12 cellular contexts compared by ENCODE assay signal in genomic region chr2:234450431-234451095, GRCh38. TPM values are rescaled to one million over a fixed set of nuclear protein-coding genes. Genes with fewer than 3 reads are reported as not detected.
DNase-seq lines count a peak whose midpoint lies in the region; ATAC-seq and TF ChIP-seq lines count a peak whose summit lies in the region.
"Had no signal": no experiment of that assay in that cellular context is flagged by ENCODE, and none has a peak within 500 bp of the region (broad histone marks: within the 10 kb centered on the region; RNA-seq: fewer than 3 reads in every experiment).

No MANE protein-coding gene starts in this region.

- H3K4me1 ChIP-seq in CD8-positive, alpha-beta memory T cell (ENCODE audit: insufficient read depth, low read length): peaks cover 94% of the 10 kb centered on the region

- peak overlapping the region; percentile 67 to 94 (median 86) for H3K27ac Mint-ChIP-seq in CD8-positive, alpha-beta memory T cell
- H3K27ac Mint-ChIP-seq in HFFc6: peak overlapping the region; percentile 91; the same call in 1 of the 2 replicates
- H3K27ac Mint-ChIP-seq in activated T-helper 2 cell treated with anti-CD3 and anti-CD28 coated beads, Interferon-gamma antibody, Interleukin-2, Interleukin-4, amounts not matched to agents 10 μg/mL and 5 μg/mL and 100 μg/mL, durations not matched to agents 14 hours and 24 hours and 36 hours: peak overlapping the region; percentile 92
- H3K27ac Mint-ChIP-seq in naive thymus-derived CD8-positive, alpha-beta T cell: peak overlapping the region; percentile 93 to 100 (median 98)
- H3K27ac Mint-ChIP-seq in glutamatergic neuron (ENCODE audit: unreplicated experiment): no peak overlapping the region

- peak overlapping the region; percentile 74 for H3K4me3 ChIP-seq in CD8-positive, alpha-beta memory T cell (ENCODE audit: low read length)
- H3K4me3 ChIP-seq: adrenal gland had no signal

- CTCF ChIA-PET in CD8-positive, alpha-beta memory T cell (lab: Charles Lee): interaction anchor here (1.0 to 2.0 kb wide), 5 partner anchors 14 to 58 kb away, joined by 3 to 4 read pairs (median 3); partner anchors contain the start of gene ARL4C

- H3K27me3 Mint-ChIP-seq in CD8-positive, alpha-beta memory T cell: peaks cover 0 to 4% of the 10 kb centered on the region in 2 donors
- no peaks in the 10 kb centered on the region; the same call in 1 of the 2 replicates for H3K27me3 Mint-ChIP-seq in HFFc6 (ENCODE audit: insufficient read depth)
- no peaks in the 10 kb centered on the region for H3K27me3 Mint-ChIP-seq in activated T-helper 2 cell treated with anti-CD3 and anti-CD28 coated beads, Interferon-gamma antibody, Interleukin-2, Interleukin-4, amounts not matched to agents 10 μg/mL and 5 μg/mL and 100 μg/mL, durations not matched to agents 14 hours and 24 hours and 36 hours (ENCODE audit: low read depth)
- peaks cover 0 to 3% (median 0%) of the 10 kb centered on the region in 5 donors for H3K27me3 Mint-ChIP-seq in naive thymus-derived CD8-positive, alpha-beta T cell
- peaks cover 5% of the 10 kb centered on the region for H3K27me3 Mint-ChIP-seq in glutamatergic neuron (ENCODE audit: unreplicated experiment)

- intact Hi-C loops in activated T-helper 2 cell treated with anti-CD3 and anti-CD28 coated beads, Interferon-gamma antibody, Interleukin-2, Interleukin-4, amounts not matched to agents 10 μg/mL and 5 μg/mL and 100 μg/mL, durations not matched to agents 14 hours and 24 hours and 36 hours (cut with micrococcal nuclease): loop anchor here (5.0 kb wide), 1 partner anchor 83 kb away; no protein-coding TSS in a partner anchor

- peak overlapping the region in 3 of 7 donors; percentile 5 to 70 (median 12) for H3K4me3 Mint-ChIP-seq in CD8-positive, alpha-beta memory T cell
- H3K4me3 Mint-ChIP-seq in HFFc6 (no peak overlapping the region), glutamatergic neuron (ENCODE audit: unreplicated experiment) (no peak overlapping the region)
- peak overlapping the region; percentile 71 for H3K4me3 Mint-ChIP-seq in activated T-helper 2 cell treated with anti-CD3 and anti-CD28 coated beads, Interferon-gamma antibody, Interleukin-2, Interleukin-4, amounts not matched to agents 10 μg/mL and 5 μg/mL and 100 μg/mL, durations not matched to agents 14 hours and 24 hours and 36 hours (ENCODE audit: low read depth)
- peak overlapping the region; percentile 60 to 96 (median 90) for H3K4me3 Mint-ChIP-seq in naive thymus-derived CD8-positive, alpha-beta T cell

- peaks cover 70 to 94% (median 89%) of the 10 kb centered on the region in 3 donors for H3K4me1 Mint-ChIP-seq in CD8-positive, alpha-beta memory T cell
- H3K4me1 Mint-ChIP-seq in HFFc6 (ENCODE audit: low read depth): peaks cover 72% of the 10 kb centered on the region
- peaks cover 82% of the 10 kb centered on the region for H3K4me1 Mint-ChIP-seq in activated T-helper 2 cell treated with anti-CD3 and anti-CD28 coated beads, Interferon-gamma antibody, Interleukin-2, Interleukin-4, amounts not matched to agents 10 μg/mL and 5 μg/mL and 100 μg/mL, durations not matched to agents 14 hours and 24 hours and 36 hours (ENCODE audit: low read depth)
- H3K4me1 Mint-ChIP-seq in naive thymus-derived CD8-positive, alpha-beta T cell: peaks cover 44 to 98% (median 85%) of the 10 kb centered on the region in 4 donors
- H3K4me1 Mint-ChIP-seq in glutamatergic neuron (ENCODE audit: low read depth, unreplicated experiment): peaks cover 5% of the 10 kb centered on the region

- peak; percentile 17 to 19 for ATAC-seq in naive thymus-derived CD8-positive, alpha-beta T cell
- ATAC-seq in GM21786 (IDR thresholded peaks at IDR 0.05; ENCODE audit: unreplicated experiment): no peak
- ATAC-seq: left cardiac atrium had no signal

- peaks cover 5 to 19% (median 13%) of the 10 kb centered on the region in 3 donors for H3K36me3 Mint-ChIP-seq in CD8-positive, alpha-beta memory T cell
- H3K36me3 Mint-ChIP-seq in HFFc6 (ENCODE audit: low read depth): peaks cover 17% of the 10 kb centered on the region
- H3K36me3 Mint-ChIP-seq in activated T-helper 2 cell treated with anti-CD3 and anti-CD28 coated beads, Interferon-gamma antibody, Interleukin-2, Interleukin-4, amounts not matched to agents 10 μg/mL and 5 μg/mL and 100 μg/mL, durations not matched to agents 14 hours and 24 hours and 36 hours (ENCODE audit: low read depth): peaks cover 56% of the 10 kb centered on the region
- H3K36me3 Mint-ChIP-seq in naive thymus-derived CD8-positive, alpha-beta T cell: peaks cover 9 to 47% (median 39%) of the 10 kb centered on the region in 3 donors
- no peaks in the 10 kb centered on the region for H3K36me3 Mint-ChIP-seq in glutamatergic neuron (ENCODE audit: unreplicated experiment)

- peak in 1 of 5 donors; percentile 61 for DNase-seq in CD8-positive, alpha-beta memory T cell
- DNase-seq in HFFc6 (no peak), glutamatergic neuron (no peak)
- DNase-seq in activated T-helper 2 cell treated with anti-CD3 and anti-CD28 coated beads, Interferon-gamma antibody, Interleukin-2, Interleukin-4, amounts not matched to agents 10 μg/mL and 5 μg/mL and 100 μg/mL, durations not matched to agents 14 hours and 24 hours and 36 hours (ENCODE audit: low spot score): no peak
- DNase-seq in naive thymus-derived CD8-positive, alpha-beta T cell: peak in 4 of 10 donors; percentile 33 to 68 (median 57)
- no peak for DNase-seq in stimulated activated CD8-positive, alpha-beta memory T cell treated with anti-CD3 and anti-CD28 coated beads, Interleukin-4, amount 100 ng/mL, for 48 hours
- DNase-seq: activated CD4-positive, alpha-beta T cell treated with anti-CD3 and anti-CD28 coated beads, Interleukin-2, amount 50 U/mL, for 4 hours; left cardiac atrium; NCI-H524 treated with DMSO at 0.1 percent for 48 hours; retina had no signal

- TF ChIP-seq CTCF in HFFc6 (IDR thresholded peaks at IDR 0.05): no peak
- no peak for TF ChIP-seq CTCF in glutamatergic neuron (IDR thresholded peaks at IDR 0.05; ENCODE audit: partially characterized antibody, unreplicated experiment)

- no peaks in the 10 kb centered on the region for H3K36me3 ChIP-seq in CD8-positive, alpha-beta memory T cell (ENCODE audit: insufficient read depth, low read length)
- H3K36me3 ChIP-seq: adrenal gland had no signal

- H3K27me3 ChIP-seq in CD8-positive, alpha-beta memory T cell (ENCODE audit: insufficient read depth, low read length, poor library complexity, severe bottlenecking): no peaks in the 10 kb centered on the region
- H3K27me3 ChIP-seq: adrenal gland had no signal

- POLR2A ChIA-PET in CD8-positive, alpha-beta memory T cell (lab: Charles Lee): interaction anchor here (1.1 to 1.4 kb wide), 2 partner anchors 8 to 14 kb away, joined by 3 read pairs; no protein-coding TSS in a partner anchor
- POLR2A ChIA-PET in naive thymus-derived CD8-positive, alpha-beta T cell (lab: Charles Lee): interaction anchor here (0.9 to 20.7 kb wide), 12 partner anchors 9 to 314 kb away, joined by 3 to 593 read pairs (median 22); partner anchors contain the start of gene ARL4C

- no peak overlapping the region for H3K27ac ChIP-seq in CD8-positive, alpha-beta memory T cell (ENCODE audit: low read depth, low read length)
- H3K27ac ChIP-seq: adrenal gland had no signal

- H3K9me3 ChIP-seq in CD8-positive, alpha-beta memory T cell (ENCODE audit: low read length): no peaks in the 10 kb centered on the region
- H3K9me3 ChIP-seq: adrenal gland had no signal

- peaks cover 0 to 9% (median 0%) of the 10 kb centered on the region in 5 donors for H3K9me3 Mint-ChIP-seq in CD8-positive, alpha-beta memory T cell
- peaks cover 2% of the 10 kb centered on the region; the same call in 1 of the 2 replicates for H3K9me3 Mint-ChIP-seq in HFFc6
- H3K9me3 Mint-ChIP-seq in activated T-helper 2 cell treated with anti-CD3 and anti-CD28 coated beads, Interferon-gamma antibody, Interleukin-2, Interleukin-4, amounts not matched to agents 10 μg/mL and 5 μg/mL and 100 μg/mL, durations not matched to agents 14 hours and 24 hours and 36 hours: peaks cover 3% of the 10 kb centered on the region
- peaks cover 0 to 16% (median 2%) of the 10 kb centered on the region in 9 donors for H3K9me3 Mint-ChIP-seq in naive thymus-derived CD8-positive, alpha-beta T cell
- no peaks in the 10 kb centered on the region for H3K9me3 Mint-ChIP-seq in glutamatergic neuron (ENCODE audit: unreplicated experiment)

RNA-seq across cellular contexts. Expression of gene ARL4C, which starts 46.3 kb away (rescaled TPM):
- total RNA-seq in CD8-positive, alpha-beta memory T cell: 10 to 100 TPM; 54.0 to 54.7 TPM
- 247 TPM for polyA plus RNA-seq in CD8-positive, alpha-beta memory T cell
- total RNA-seq in HFFc6 (2021; fragmentation: NEBNext Ultra II Directional; extraction: Animal tissue kit (Norgen Biotek cat#: 25700)): 1 to 10 TPM; 3.6 to 6.5 (median 6.0) TPM
- total RNA-seq in activated T-helper 2 cell treated with anti-CD3 and anti-CD28 coated beads, Interferon-gamma antibody, Interleukin-2, Interleukin-4, amounts not matched to agents 10 μg/mL and 5 μg/mL and 100 μg/mL, durations not matched to agents 14 hours and 24 hours and 36 hours: 44.6 and 45.7 TPM in 2 replicates
- total RNA-seq in naive thymus-derived CD8-positive, alpha-beta T cell: 100 to 1,000 TPM; 137 to 142 TPM
- polyA plus RNA-seq in naive thymus-derived CD8-positive, alpha-beta T cell: 100 to 1,000 TPM in 2 of 3 donors, 10 to 100 TPM in 1; 52.9 to 140 (median 112) TPM
- total RNA-seq in glutamatergic neuron (ENCODE audit: unreplicated experiment): 23.2 TPM

Comparison
In these comparisons a context has a peak if more than half of its experiments do, and no peak if none do; other contexts are left out.
1. H3K4me3 Mint-ChIP-seq: peak in activated T-helper 2 cell treated with anti-CD3 and anti-CD28 coated beads, Interferon-gamma antibody, Interleukin-2, Interleukin-4, amounts not matched to agents 10 μg/mL and 5 μg/mL and 100 μg/mL, durations not matched to agents 14 hours and 24 hours and 36 hours (single experiment) and naive thymus-derived CD8-positive, alpha-beta T cell (10 of 10); none in HFFc6 (single experiment) and glutamatergic neuron (single experiment).